Comparison of ENCODE assay signal across 23 cellular contexts in the genomic region with DNA sequence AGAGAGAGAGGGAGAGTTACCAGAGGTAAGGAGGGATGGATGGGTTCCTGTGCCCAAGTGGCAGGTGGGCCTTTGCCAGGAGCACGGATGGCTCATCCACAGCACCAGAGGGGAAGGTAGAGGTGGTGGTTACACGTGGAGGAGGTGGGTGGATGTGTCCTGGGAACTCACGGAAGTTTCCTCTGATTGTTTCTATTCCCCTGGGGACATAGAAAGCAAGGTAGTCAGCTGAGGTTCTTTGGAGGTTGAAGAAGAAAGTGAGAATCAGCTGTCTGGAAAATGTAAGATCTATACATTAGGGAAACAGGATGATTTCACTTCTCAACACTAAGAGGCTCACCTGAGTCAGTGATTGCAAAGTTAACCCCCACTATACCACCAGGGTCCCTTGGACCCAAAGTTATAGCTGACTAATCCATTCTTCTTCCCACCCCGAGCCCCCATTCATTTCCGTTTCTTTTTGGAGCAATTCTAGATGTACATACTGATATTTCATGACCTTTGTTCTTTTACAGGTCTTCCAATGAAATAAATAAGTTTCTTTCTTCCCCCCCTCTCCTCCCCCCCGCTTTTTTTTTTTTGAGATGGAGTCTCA. TPM values are rescaled to one million over a fixed set of nuclear protein-coding genes. Genes with fewer than 3 reads are reported as not detected.
A peak's percentile ranks its signal among the peaks of the same experiment; 100 is the strongest.
DNase-seq lines count a peak whose midpoint lies in the region; ATAC-seq and TF ChIP-seq lines count a peak whose summit lies in the region.
"Had no signal": no experiment of that assay in that cellular context is flagged by ENCODE, and none has a peak within 500 bp of the region (broad histone marks: within the 10 kb centered on the region; RNA-seq: fewer than 3 reads in every experiment).

No MANE protein-coding gene starts in this region.

- DNase-seq in left ventricle myocardium inferior = no peak
- DNase-seq in cardiac septum (ENCODE audit: low spot score) = no peak
- DNase-seq in natural killer cell treated with Interleukin-12 subunit alpha and Interleukin-12 subunit beta and Interleukin-15 and Interleukin-18, amount 100 ng/mL, for 72 hours (ENCODE audit: low spot score) = no peak
- DNase-seq in uterus = peak in 1 of 2 donors; percentile 18
- no peak for DNase-seq in NCI-H2107 treated with DMSO at 0.1 percent for 48 hours (lab: John Stamatoyannopoulos, UW; ENCODE audit: unreplicated experiment)
- DNase-seq in prostate gland (ENCODE audit: low spot score) = no peak
- DNase-seq: ACHN; activated CD4-positive, alpha-beta T cell treated with anti-CD3 and anti-CD28 coated beads for 36 hours; activated naive CD8-positive, alpha-beta T cell treated with anti-CD3 and anti-CD28 coated beads, Interleukin-2, amount 50 U/mL, for 24 hours; brain microvascular endothelial cell; HCEC 1CT; heart left ventricle; Kasumi-1; left lung; NCI-H1048; NCI-H2029; occipital lobe; right cardiac atrium; testis had no signal

- H3K9me3 Mint-ChIP-seq in activated T-helper 17 cell treated with anti-CD3 and anti-CD28 coated beads, Interleukin-2, amount 50 U/mL, for 72 hours = no peaks in the 10 kb centered on the region
- H3K9me3 Mint-ChIP-seq in natural killer cell treated with Interleukin-12 subunit alpha and Interleukin-12 subunit beta and Interleukin-15 and Interleukin-18, amount 100 ng/mL, for 72 hours = no peaks in the 10 kb centered on the region
- H3K9me3 Mint-ChIP-seq: activated naive CD8-positive, alpha-beta T cell treated with anti-CD3 and anti-CD28 coated beads, Interleukin-2, amount 50 U/mL, for 24 hours; activated T-helper 2 cell treated with anti-CD3 and anti-CD28 coated beads, Interferon-gamma antibody, Interleukin-2, Interleukin-4, amounts not matched to agents 10 μg/mL and 5 μg/mL and 100 μg/mL, durations not matched to agents 14 hours and 24 hours and 36 hours had no signal

- no peaks in the 10 kb centered on the region for H3K27me3 Mint-ChIP-seq in activated T-helper 17 cell treated with anti-CD3 and anti-CD28 coated beads, Interleukin-2, amount 50 U/mL, for 72 hours
- no peaks in the 10 kb centered on the region for H3K27me3 Mint-ChIP-seq in natural killer cell treated with Interleukin-12 subunit alpha and Interleukin-12 subunit beta and Interleukin-15 and Interleukin-18, amount 100 ng/mL, for 72 hours
- H3K27me3 Mint-ChIP-seq: activated CD4-positive, alpha-beta T cell treated with anti-CD3 and anti-CD28 coated beads for 36 hours had no signal

- peak overlapping the region; percentile 100 for H3K27ac ChIP-seq in left ventricle myocardium inferior (replicated peaks)
- peak overlapping the region; percentile 96 to 99 for H3K27ac ChIP-seq in uterus
- no peak overlapping the region for H3K27ac ChIP-seq in prostate gland
- H3K27ac ChIP-seq: brain microvascular endothelial cell had no signal

- TF ChIP-seq CTCF in left ventricle myocardium inferior (IDR thresholded peaks at IDR 0.05; ENCODE audit: borderline replicate concordance) = no peak
- no peak for TF ChIP-seq CTCF in uterus (IDR thresholded peaks at IDR 0.05)
- no peak for TF ChIP-seq CTCF in prostate gland (IDR thresholded peaks at IDR 0.05)

- WGBS in prostate gland = 51% methylated on average over 6 of the region's 6 CpGs

- intact Hi-C loops in left ventricle myocardium inferior (cut with micrococcal nuclease) = no loop called here
- intact Hi-C loops in cardiac septum (cut with DNase I) = no loop called here
- intact Hi-C loops in uterus (cut with DNase I; ENCODE audit: low total_unique reads) = no loop called here
- intact Hi-C loops in prostate gland (cut with DNase I) = no loop called here

- H3K4me1 ChIP-seq in left ventricle myocardium inferior = peaks cover 63% of the 10 kb centered on the region
- H3K4me1 ChIP-seq in uterus = peaks cover 0 to 9% of the 10 kb centered on the region in 2 donors
- no peaks in the 10 kb centered on the region for H3K4me1 ChIP-seq in prostate gland (replicated peaks)

- H3K36me3 ChIP-seq in left ventricle myocardium inferior (no peaks in the 10 kb centered on the region), uterus (no peaks in the 10 kb centered on the region), prostate gland (no peaks in the 10 kb centered on the region)
- H3K36me3 ChIP-seq: brain microvascular endothelial cell, heart left ventricle, left lung had no signal

- H3K4me1 Mint-ChIP-seq in activated T-helper 17 cell treated with anti-CD3 and anti-CD28 coated beads, Interleukin-2, amount 50 U/mL, for 72 hours = peaks cover 26% of the 10 kb centered on the region
- peaks cover 18 to 29% of the 10 kb centered on the region in 2 donors for H3K4me1 Mint-ChIP-seq in natural killer cell treated with Interleukin-12 subunit alpha and Interleukin-12 subunit beta and Interleukin-15 and Interleukin-18, amount 100 ng/mL, for 72 hours (ENCODE audit: low read depth in 2 of 2)

- H3K27me3 ChIP-seq in left ventricle myocardium inferior (ENCODE audit: low read depth) = no peaks in the 10 kb centered on the region
- no peaks in the 10 kb centered on the region for H3K27me3 ChIP-seq in uterus
- no peaks in the 10 kb centered on the region for H3K27me3 ChIP-seq in prostate gland (replicated peaks; ENCODE audit: insufficient read depth)
- H3K27me3 ChIP-seq: brain microvascular endothelial cell, heart left ventricle, left lung, testis had no signal

- H3K36me3 Mint-ChIP-seq in activated T-helper 17 cell treated with anti-CD3 and anti-CD28 coated beads, Interleukin-2, amount 50 U/mL, for 72 hours (ENCODE audit: low read depth) = peaks cover 14% of the 10 kb centered on the region
- H3K36me3 Mint-ChIP-seq in natural killer cell treated with Interleukin-12 subunit alpha and Interleukin-12 subunit beta and Interleukin-15 and Interleukin-18, amount 100 ng/mL, for 72 hours = no peaks in the 10 kb centered on the region

- H3K4me3 ChIP-seq in left ventricle myocardium inferior = no peak overlapping the region
- H3K4me3 ChIP-seq in uterus = no peak overlapping the region
- no peak overlapping the region for H3K4me3 ChIP-seq in prostate gland
- H3K4me3 ChIP-seq: coronary artery, heart left ventricle, left lung, testis had no signal

- H3K4me3 Mint-ChIP-seq in activated T-helper 17 cell treated with anti-CD3 and anti-CD28 coated beads, Interleukin-2, amount 50 U/mL, for 72 hours = peak overlapping the region; percentile 22
- peak overlapping the region; percentile 23 for H3K4me3 Mint-ChIP-seq in natural killer cell treated with Interleukin-12 subunit alpha and Interleukin-12 subunit beta and Interleukin-15 and Interleukin-18, amount 100 ng/mL, for 72 hours
- H3K4me3 Mint-ChIP-seq: activated CD4-positive, alpha-beta T cell treated with anti-CD3 and anti-CD28 coated beads for 36 hours; activated naive CD8-positive, alpha-beta T cell treated with anti-CD3 and anti-CD28 coated beads, Interleukin-2, amount 50 U/mL, for 24 hours had no signal

- peak overlapping the region; percentile 58 for H3K27ac Mint-ChIP-seq in activated T-helper 17 cell treated with anti-CD3 and anti-CD28 coated beads, Interleukin-2, amount 50 U/mL, for 72 hours
- peak overlapping the region in 1 of 2 donors; percentile 47 for H3K27ac Mint-ChIP-seq in natural killer cell treated with Interleukin-12 subunit alpha and Interleukin-12 subunit beta and Interleukin-15 and Interleukin-18, amount 100 ng/mL, for 72 hours
- H3K27ac Mint-ChIP-seq: activated CD4-positive, alpha-beta T cell treated with anti-CD3 and anti-CD28 coated beads for 36 hours; activated T-helper 2 cell treated with anti-CD3 and anti-CD28 coated beads, Interferon-gamma antibody, Interleukin-2, Interleukin-4, amounts not matched to agents 10 μg/mL and 5 μg/mL and 100 μg/mL, durations not matched to agents 14 hours and 24 hours and 36 hours had no signal

- H3K9me3 ChIP-seq in left ventricle myocardium inferior (replicated peaks) = no peaks in the 10 kb centered on the region
- H3K9me3 ChIP-seq in uterus = no peaks in the 10 kb centered on the region
- no peaks in the 10 kb centered on the region for H3K9me3 ChIP-seq in prostate gland
- H3K9me3 ChIP-seq: heart left ventricle, left lung, testis had no signal

- no peak for TF ChIP-seq POLR2A in uterus (IDR thresholded peaks at IDR 0.05)
- TF ChIP-seq POLR2A in prostate gland (IDR thresholded peaks at IDR 0.05) = no peak

- ATAC-seq in activated T-helper 17 cell treated with anti-CD3 and anti-CD28 coated beads, Interleukin-2, amount 50 U/mL, for 72 hours (replicated peaks) = no peak
- no peak for ATAC-seq in natural killer cell treated with Interleukin-12 subunit alpha and Interleukin-12 subunit beta and Interleukin-15 and Interleukin-18, amount 100 ng/mL, for 72 hours
- ATAC-seq in GM18909 (IDR thresholded peaks at IDR 0.05; ENCODE audit: poor library complexity, unreplicated experiment) = no peak
- ATAC-seq: activated CD4-positive, alpha-beta T cell treated with anti-CD3 and anti-CD28 coated beads for 36 hours; activated naive CD8-positive, alpha-beta T cell treated with anti-CD3 and anti-CD28 coated beads, Interleukin-2, amount 50 U/mL, for 24 hours; heart left ventricle; left lung; right cardiac atrium had no signal

RNA-seq across cellular contexts. Expression of gene ARL4D, which starts 27.5 kb away (rescaled TPM):
- 7.1 TPM for total RNA-seq in left ventricle myocardium inferior
- 4.4 TPM for total RNA-seq in cardiac septum
- total RNA-seq in activated T-helper 17 cell treated with anti-CD3 and anti-CD28 coated beads, Interleukin-2, amount 50 U/mL, for 72 hours = 1 to 10 TPM; 1.7 to 2.5 TPM
- total RNA-seq in natural killer cell treated with Interleukin-12 subunit alpha and Interleukin-12 subunit beta and Interleukin-15 and Interleukin-18, amount 100 ng/mL, for 72 hours = 1 to 10 TPM; 1.5 to 1.7 TPM
- total RNA-seq in uterus = 10 to 100 TPM; 19.1 to 33.2 (median 25.7) TPM
- 10 to 100 TPM in 1 of 2 donors, 1 to 10 TPM in 1; 4.8 to 17.2 TPM for total RNA-seq in prostate gland

Comparison
In these comparisons a context has a peak if more than half of its experiments do, and no peak if none do; other contexts are left out.
1. H3K27ac ChIP-seq: peak in left ventricle myocardium inferior (single experiment) and uterus (2 of 2); none in prostate gland (0 of 2).